Comparison of ENCODE assay signal across 2 cellular contexts in genomic region chr5:77398896-77399295, GRCh38.
TF ChIP-seq lines count a peak whose summit lies in the region.

No MANE protein-coding gene starts in this region.

TF ChIP-seq in GM23338, 12 proteins besides CTCF, POLR2A, EP300 and RAD21:
- TF ChIP-seq POLR2AphosphoS5 (IDR thresholded peaks at IDR 0.05; ENCODE audit: low read depth) (no peak), JUNB (IDR thresholded peaks at IDR 0.05; ENCODE audit: unreplicated experiment) (no peak), ZNF462 (CRISPR knock-in tag; IDR thresholded peaks at IDR 0.05) (no peak), STAT1 (IDR thresholded peaks at IDR 0.05; ENCODE audit: unreplicated experiment) (no peak), ETS1 (IDR thresholded peaks at IDR 0.05) (no peak), NANOG (IDR thresholded peaks at IDR 0.05; ENCODE audit: borderline replicate concordance) (no peak), REST (IDR thresholded peaks at IDR 0.05; ENCODE audit: unreplicated experiment) (no peak), EZH2 (IDR thresholded peaks at IDR 0.05; ENCODE audit: low read depth, unreplicated experiment) (no peak)

TF ChIP-seq in H1, 55 proteins besides CTCF, POLR2A, EP300 and RAD21:
- peak; percentile 30; the same call in 1 of the 2 replicates for TF ChIP-seq TEAD4 (IDR thresholded peaks at IDR 0.05; ENCODE audit: low read depth, low read length)
- no peak for TF ChIP-seq SP1 (IDR thresholded peaks at IDR 0.05; ENCODE audit: low read depth, low read length)
TF ChIP-seq in H1: peak in this region for 1.
